In genomic region chr11:65314501-65315203, GRCh38 we compare ENCODE assay signal across 8 cellular contexts. TPM values are rescaled to one million over a fixed set of nuclear protein-coding genes. Genes with fewer than 3 reads are reported as not detected.
DNase-seq lines count a peak whose midpoint lies in the region; ATAC-seq and TF ChIP-seq lines count a peak whose summit lies in the region.

A gene with protein sequence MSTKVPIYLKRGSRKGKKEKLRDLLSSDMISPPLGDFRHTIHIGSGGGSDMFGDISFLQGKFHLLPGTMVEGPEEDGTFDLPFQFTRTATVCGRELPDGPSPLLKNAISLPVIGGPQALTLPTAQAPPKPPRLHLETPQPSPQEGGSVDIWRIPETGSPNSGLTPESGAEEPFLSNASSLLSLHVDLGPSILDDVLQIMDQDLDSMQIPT (plus strand): TSS chr11:65314866. CDS start chr11:65320899, 6,033 bp downstream.

- peak in 1 of 3 donors; percentile 27 for TF ChIP-seq POLR2A in spleen (IDR thresholded peaks at IDR 0.05)

- no peaks in the 10 kb centered on the region for H3K9me3 ChIP-seq in spleen

- H3K27ac ChIP-seq in spleen = peak within 1 kb of the TSS; percentile 68 to 97 (median 87)

- TF ChIP-seq CTCF in GM12864 (IDR thresholded peaks at IDR 0.05; ENCODE audit: low read depth, low read length, missing control alignments) (no peak), activated B cell treated with CpG ODN at 0.5 μM for 24 hours (IDR thresholded peaks at IDR 0.05) (no peak), cardiac fibroblast (IDR thresholded peaks at IDR 0.05; ENCODE audit: low read depth, low read length) (no peak), spleen (IDR thresholded peaks at IDR 0.05 in 8 of 11, conservative IDR thresholded peaks at IDR 0.05 in 3 of 11) (peak in 3 of 11 experiments; percentile 29 to 63 (median 34))

- peaks cover 6 to 98% (median 70%) of the 10 kb centered on the region in 6 donors for H3K4me1 ChIP-seq in spleen

- H3K9me3 Mint-ChIP-seq in activated B cell treated with CpG ODN at 0.5 μM for 24 hours = no peaks in the 10 kb centered on the region

- peaks cover 0 to 7% (median 0%) of the 10 kb centered on the region in 6 donors for H3K36me3 ChIP-seq in spleen

- no peaks in the 10 kb centered on the region for H3K36me3 Mint-ChIP-seq in activated B cell treated with CpG ODN at 0.5 μM for 24 hours (ENCODE audit: low read depth)

- peaks cover 0 to 12% (median 0%) of the 10 kb centered on the region in 7 donors for H3K27me3 ChIP-seq in spleen (replicated peaks in 1 of 7)

- POLR2A ChIA-PET in activated B cell treated with CpG ODN at 0.5 μM for 24 hours (lab: Charles Lee) = interaction anchor here (0.6 to 2.3 kb wide), 12 partner anchors 15 to 243 kb away, joined by 3 to 16 read pairs (median 4); partner anchors contain the start of genes DPF2, POLA2, TM7SF2 and ZNHIT2

- ATAC-seq in HG02571 (IDR thresholded peaks at IDR 0.05; ENCODE audit: unreplicated experiment) (peak; percentile 68), activated B cell treated with CpG ODN at 0.5 μM for 24 hours (ENCODE audit: low read depth) (peak; percentile 95)

- intact Hi-C loops in activated B cell treated with CpG ODN at 0.5 μM for 24 hours (cut with micrococcal nuclease) (loop anchor here (1.0 kb wide), 7 partner anchors 16 to 300 kb away; partner anchors contain the start of genes ARL2 and TIGD3), spleen (cut with DNase I; ENCODE audit: low total_unique reads) (loop anchor here (5.0 kb wide), 1 partner anchor 37 kb away; no protein-coding TSS in a partner anchor)

- no peak within 1 kb of the TSS for H3K27ac Mint-ChIP-seq in activated B cell treated with CpG ODN at 0.5 μM for 24 hours

- CTCF ChIA-PET in activated B cell treated with CpG ODN at 0.5 μM for 24 hours (lab: Charles Lee) = interaction anchor here (0.7 to 7.9 kb wide), 18 partner anchors 15 to 423 kb away, joined by 3 to 110 read pairs (median 4); partner anchors contain the start of genes CAPN1, DPF2, FAU and MRPL49

- peak within 1 kb of the TSS; percentile 83 for H3K4me3 Mint-ChIP-seq in activated B cell treated with CpG ODN at 0.5 μM for 24 hours

- H3K4me1 Mint-ChIP-seq in activated B cell treated with CpG ODN at 0.5 μM for 24 hours = peaks cover 5% of the 10 kb centered on the region

- whole genome bisulfite sequencing in spleen, 5 donors = 0 to 1% (median 0%) methylated on average over 28 to 74 of the region's 74 CpGs

- no peak for DNase-seq in GM12864 (ENCODE audit: low read depth)
- DNase-seq in NCI-H146 (lab: John Stamatoyannopoulos, UW) = peak; percentile 84
- peak; percentile 79 for DNase-seq in activated B cell treated with CpG ODN at 0.5 μM for 24 hours
- peak; percentile 86 to 92 for DNase-seq in cardiac fibroblast (ENCODE audit: low read depth in 2 of 2)
- DNase-seq in iris pigment epithelial cell (ENCODE audit: low read depth) = peak; percentile 89
- peak; percentile 94 for DNase-seq in spleen
- DNase-seq in NCI-H2107 (lab: John Stamatoyannopoulos, UW) = no peak

- H3K4me3 ChIP-seq in GM12864 (ENCODE audit: low read depth, low read length) (peak within 1 kb of the TSS; percentile 48), cardiac fibroblast (replicated peaks in 1 of 2; ENCODE audit: low read depth in 2 of 2, low read length in 2 of 2) (peak within 1 kb of the TSS; percentile 97 to 100), spleen (peak within 1 kb of the TSS; percentile 77 to 98 (median 86))

- H3K27me3 Mint-ChIP-seq in activated B cell treated with CpG ODN at 0.5 μM for 24 hours = peaks cover 8% of the 10 kb centered on the region

RNA-seq across cellular contexts. Expression of the gene that starts here (rescaled TPM):
- total RNA-seq in activated B cell treated with CpG ODN at 0.5 μM for 24 hours = 0.18 and 0.83 TPM in 2 replicates
- 10 to 100 TPM; 14.5 to 48.0 (median 26.4) TPM for total RNA-seq in spleen
- polyA plus RNA-seq in spleen = 10 to 100 TPM in 1 of 3 donors, 1 to 10 TPM in 2; 4.2 to 13.4 (median 7.1) TPM

Comparison
In these comparisons a context has a peak if more than half of its experiments do, and no peak if none do; other contexts are left out.
1. Peak in DNase-seq and ATAC-seq in activated B cell treated with CpG ODN at 0.5 μM for 24 hours; RNA of the gene not detected or under 1 TPM.
2. DNase-seq: peak in NCI-H146 (single experiment), cardiac fibroblast (2 of 2), iris pigment epithelial cell (single experiment) and spleen (single experiment); none in GM12864 (single experiment) and NCI-H2107 (single experiment).
3. H3K4me3 ChIP-seq: peak in every context shown above with its lines; median percentile 98 in cardiac fibroblast; 86 in spleen; 48 in GM12864.